ENCODE assay signal across 24 cellular contexts in the genomic region with DNA sequence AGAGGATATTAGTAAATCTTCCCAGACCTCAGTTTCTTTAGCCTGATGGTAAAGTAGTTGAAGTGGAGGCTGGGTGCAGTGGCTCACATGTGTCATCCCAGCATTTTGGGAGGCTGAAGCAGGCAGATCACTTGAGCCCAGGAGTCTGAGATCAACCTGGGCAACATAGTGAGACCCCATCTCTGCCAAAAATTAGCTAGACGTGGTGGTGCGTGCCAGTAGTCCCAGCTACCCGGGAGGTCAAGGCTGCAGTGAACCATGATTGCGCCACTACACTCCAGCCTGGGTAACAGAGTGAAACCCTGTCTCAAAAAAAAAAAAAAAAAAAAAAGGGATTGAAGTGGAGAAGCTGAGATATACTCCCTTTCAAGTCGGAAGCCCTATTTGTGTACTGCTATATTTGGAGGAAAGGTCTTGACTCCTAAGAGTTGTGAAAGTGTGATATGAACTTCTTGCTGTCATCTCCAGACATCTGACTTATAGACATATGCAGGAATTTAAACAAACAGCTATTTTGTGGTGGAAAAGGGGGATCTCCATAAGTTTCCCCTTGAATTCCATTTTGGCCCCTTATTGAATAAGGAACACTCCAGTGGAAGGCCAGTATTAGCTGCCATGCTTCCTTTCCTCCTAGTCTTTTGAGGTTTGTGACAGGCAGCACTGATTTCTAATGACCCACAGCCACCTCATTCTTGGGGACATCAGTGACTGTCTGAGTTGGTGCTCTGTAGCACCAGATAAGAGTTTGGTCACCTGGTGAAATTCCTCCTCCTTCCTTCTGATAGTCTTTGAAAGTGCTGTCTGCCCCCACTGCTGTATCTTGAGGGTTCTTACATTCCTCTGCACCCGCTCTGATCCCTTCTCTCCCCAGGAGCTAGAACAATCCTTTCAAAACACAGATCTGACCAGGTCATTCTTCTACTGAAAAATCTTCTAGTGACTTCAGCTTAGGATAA. TPM values are rescaled to one million over a fixed set of nuclear protein-coding genes. Genes with fewer than 3 reads are reported as not detected.
A peak's percentile ranks its signal among the peaks of the same experiment; 100 is the strongest.
DNase-seq lines count a peak whose midpoint lies in the region; ATAC-seq and TF ChIP-seq lines count a peak whose summit lies in the region.
"Had no signal": no experiment of that assay in that cellular context is flagged by ENCODE, and none has a peak within 500 bp of the region (broad histone marks: within the 10 kb centered on the region; RNA-seq: fewer than 3 reads in every experiment).

No MANE protein-coding gene starts in this region.

- H3K9me3 ChIP-seq in left ventricle myocardium inferior (replicated peaks) (peaks cover 6% of the 10 kb centered on the region), endodermal cell (ENCODE audit: control insufficient read depth, low read length) (peaks cover 3% of the 10 kb centered on the region)
- H3K9me3 ChIP-seq: thyroid gland had no signal

- peak overlapping the region; percentile 17 for H3K27ac ChIP-seq in left ventricle myocardium inferior (replicated peaks)
- H3K27ac ChIP-seq in endodermal cell (ENCODE audit: low read depth, low read length): no peak overlapping the region
- H3K27ac ChIP-seq: KMS-11, thyroid gland had no signal

- no peak overlapping the region for H3K4me3 ChIP-seq in left ventricle myocardium inferior
- peak overlapping the region; percentile 57 for H3K4me3 ChIP-seq in endodermal cell (ENCODE audit: low read length)
- H3K4me3 ChIP-seq: GM23338, thyroid gland had no signal

- intact Hi-C loops in left ventricle myocardium inferior (cut with micrococcal nuclease): no loop called here
- intact Hi-C loops in Right ventricle myocardium inferior (cut with DNase I): no loop called here
- intact Hi-C loops in CD14-positive monocyte (cut with micrococcal nuclease): loop anchor here in 1 of 2 donors (10.0 kb wide), 1 partner anchor 87 kb away; no protein-coding TSS in a partner anchor

- H3K36me3 ChIP-seq in left ventricle myocardium inferior: no peaks in the 10 kb centered on the region
- no peaks in the 10 kb centered on the region for H3K36me3 ChIP-seq in endodermal cell (ENCODE audit: control insufficient read depth, insufficient read depth, low read length)
- H3K36me3 ChIP-seq: thyroid gland had no signal

- ATAC-seq in Right ventricle myocardium inferior (no peak), T-cell (replicated peaks in 1 of 4) (no peak), HG03045 (IDR thresholded peaks at IDR 0.05; ENCODE audit: unreplicated experiment) (no peak)
- ATAC-seq: GM23338, Panc1, sciatic nerve had no signal

- CTCF ChIA-PET in T-cell (lab: Charles Lee): interaction anchor here (0.6 to 2.0 kb wide), 3 partner anchors 14 to 26 kb away, joined by 5 to 10 read pairs (median 6); no protein-coding TSS in a partner anchor

- POLR2A ChIA-PET in T-cell (lab: Charles Lee): interaction anchor here (0.5 to 1.6 kb wide), 3 partner anchors 10 to 165 kb away, joined by 4 to 10 read pairs (median 9); no protein-coding TSS in a partner anchor

- H3K27me3 ChIP-seq in left ventricle myocardium inferior (ENCODE audit: low read depth) (no peaks in the 10 kb centered on the region), endodermal cell (ENCODE audit: control insufficient read depth, insufficient read depth, low read length, poor library complexity, severe bottlenecking) (no peaks in the 10 kb centered on the region)
- H3K27me3 ChIP-seq: thyroid gland had no signal

- no peak overlapping the region for H3K9ac ChIP-seq in endodermal cell (ENCODE audit: extremely low read depth, low read length, poor library complexity, severe bottlenecking)
- H3K9ac ChIP-seq: KMS-11 had no signal

- H3K4me1 ChIP-seq in left ventricle myocardium inferior (peaks cover 78% of the 10 kb centered on the region), endodermal cell (ENCODE audit: control insufficient read depth, insufficient read depth, low read length) (peaks cover 3% of the 10 kb centered on the region)

- H3K9me3 Mint-ChIP-seq in T-cell (no peaks in the 10 kb centered on the region), endodermal cell (no peaks in the 10 kb centered on the region), CD14-positive monocyte (no peaks in the 10 kb centered on the region)
- H3K9me3 Mint-ChIP-seq: GM23338; mesothelial cell of epicardium; T-helper 2 cell treated with Interferon-gamma antibody and Interleukin-4, amounts not matched to agents 5 μg/mL and 100 μg/mL, for 36 hours had no signal

- H3K27ac Mint-ChIP-seq in T-cell (peak overlapping the region; percentile 3 to 50), endodermal cell (peak overlapping the region; percentile 72), CD14-positive monocyte (peak overlapping the region in 1 of 7 donors; percentile 71)
- H3K27ac Mint-ChIP-seq: GM23338; mesothelial cell of epicardium; nephron progenitor cell; T-helper 2 cell treated with Interferon-gamma antibody and Interleukin-4, amounts not matched to agents 5 μg/mL and 100 μg/mL, for 36 hours had no signal

- H3K36me3 Mint-ChIP-seq in T-cell: peaks cover 25% of the 10 kb centered on the region
- no peaks in the 10 kb centered on the region for H3K36me3 Mint-ChIP-seq in endodermal cell (ENCODE audit: low read depth)
- H3K36me3 Mint-ChIP-seq in CD14-positive monocyte: peaks cover 23 to 24% of the 10 kb centered on the region in 2 donors
- H3K36me3 Mint-ChIP-seq: mesothelial cell of epicardium had no signal

- peaks cover 77 to 83% (median 83%) of the 10 kb centered on the region in 3 donors for H3K4me1 Mint-ChIP-seq in T-cell
- H3K4me1 Mint-ChIP-seq in endodermal cell: peaks cover 13% of the 10 kb centered on the region
- H3K4me1 Mint-ChIP-seq in CD14-positive monocyte: peaks cover 56% of the 10 kb centered on the region

- H3K4me3 Mint-ChIP-seq in T-cell (no peak overlapping the region), endodermal cell (no peak overlapping the region), CD14-positive monocyte (no peak overlapping the region)
- H3K4me3 Mint-ChIP-seq: GM23338; mesothelial cell of epicardium; nephron progenitor cell; T-helper 2 cell treated with Interferon-gamma antibody and Interleukin-4, amounts not matched to agents 5 μg/mL and 100 μg/mL, for 36 hours had no signal

- H3K27me3 Mint-ChIP-seq in T-cell: no peaks in the 10 kb centered on the region
- no peaks in the 10 kb centered on the region for H3K27me3 Mint-ChIP-seq in endodermal cell (ENCODE audit: insufficient read depth)
- H3K27me3 Mint-ChIP-seq in CD14-positive monocyte (ENCODE audit: low read depth in 3 of 3): no peaks in the 10 kb centered on the region

- DNase-seq in left ventricle myocardium inferior (no peak), Right ventricle myocardium inferior (ENCODE audit: missing footprints) (no peak), T-cell (no peak), endodermal cell (peak; percentile 63), CD14-positive monocyte (ENCODE audit: low spot score) (no peak), NCI-H526 treated with DMSO at 0.1 percent for 48 hours (lab: John Stamatoyannopoulos, UW) (no peak), NCI-H1105 treated with DMSO at 0.1 percent for 48 hours (lab: John Stamatoyannopoulos, UW) (no peak)
- DNase-seq: activated CD4-positive, CD25-positive, alpha-beta regulatory T cell; activated gamma-delta T cell; anterior cingulate cortex; effector CD4-positive, alpha-beta T cell; NCI-H1092 treated with DMSO at 0.1 percent for 48 hours; NCI-H2081; NCI-H446; nephron progenitor cell; NK-92 treated with Interleukin-12 subunit alpha and Interleukin-12 subunit beta, amount 100 ng/mL, for 24 hours; thyroid gland had no signal

- WGBS in endodermal cell (ENCODE audit: insufficient coverage in 1 of 2, insufficient read length in 1 of 2), 2 experiments: 87 to 89% methylated on average over 4 to 6 of the region's 6 CpGs

- TF ChIP-seq CTCF in left ventricle myocardium inferior (IDR thresholded peaks at IDR 0.05; ENCODE audit: borderline replicate concordance): no peak
- TF ChIP-seq CTCF in endodermal cell (conservative IDR thresholded peaks at IDR 0.05): no peak
- TF ChIP-seq CTCF in CD14-positive monocyte (IDR thresholded peaks at IDR 0.05): no peak

RNA-seq across cellular contexts. Expression of a gene that starts 7.4 kb away (rescaled TPM):
- total RNA-seq in left ventricle myocardium inferior: 17.1 TPM
- 20.8 TPM for total RNA-seq in Right ventricle myocardium inferior
- 10 to 100 TPM; 33.8 to 62.7 (median 55.5) TPM for total RNA-seq in T-cell
- total RNA-seq in endodermal cell: 10 to 100 TPM; 17.1 to 18.1 TPM
- polyA plus RNA-seq in endodermal cell (2013, experiment 1 of 2): 20.7 TPM
- 26.6 TPM for polyA plus RNA-seq in endodermal cell (2013, experiment 2 of 2)
- 10 to 100 TPM; 12.1 to 14.6 TPM for polyA plus RNA-seq in CD14-positive monocyte
